In genomic region chr10:11164806-11165590, GRCh38 we compare ENCODE assay signal across 8 cellular contexts.
DNase-seq lines count a peak whose midpoint lies in the region; ATAC-seq and TF ChIP-seq lines count a peak whose summit lies in the region.

No MANE protein-coding gene starts in this region.

- H4K20me1 ChIP-seq in PC-3 (ENCODE audit: low read length), result no peaks in the 10 kb centered on the region

- H3K4me3 ChIP-seq in GM12865 (ENCODE audit: low read depth, low read length), result peak overlapping the region; percentile 94
- peak overlapping the region; percentile 78 for H3K4me3 ChIP-seq in right cardiac atrium (ENCODE audit: low read length)
- H3K4me3 ChIP-seq in rectal smooth muscle tissue (ENCODE audit: low read length), result peak overlapping the region; percentile 80
- no peak overlapping the region for H3K4me3 ChIP-seq in PC-3 (ENCODE audit: low read length)

- H3K4me1 ChIP-seq in right cardiac atrium (ENCODE audit: control insufficient read depth, insufficient read depth, low read length), result peaks cover 14% of the 10 kb centered on the region
- peaks cover 17% of the 10 kb centered on the region for H3K4me1 ChIP-seq in rectal smooth muscle tissue (ENCODE audit: control insufficient read depth, insufficient read depth, low read length)
- H3K4me1 ChIP-seq in PC-3 (ENCODE audit: insufficient read depth, low read length), result no peaks in the 10 kb centered on the region

- H3K9ac ChIP-seq in rectal smooth muscle tissue (ENCODE audit: low read length) (peak overlapping the region; percentile 58), PC-3 (ENCODE audit: low read length) (no peak overlapping the region)

- TF ChIP-seq CTCF in GM12865 (IDR thresholded peaks at IDR 0.05; ENCODE audit: insufficient read depth, low read depth, low read length, missing control alignments) (no peak), PC-3 (conservative IDR thresholded peaks at IDR 0.05; ENCODE audit: low read depth, low read length) (no peak)

- no peaks in the 10 kb centered on the region for H3K9me2 ChIP-seq in PC-3 (replicated peaks; ENCODE audit: low read length)

- intact Hi-C loops in right cardiac atrium (cut with DNase I) (loop anchor here in 2 of 4 donors (10.0 kb wide), 2 partner anchors 50 to 90 kb away; no protein-coding TSS in a partner anchor), PC-3 (cut with micrococcal nuclease) (no loop called here)

- H3K79me2 ChIP-seq in PC-3 (ENCODE audit: low read length), result no peaks in the 10 kb centered on the region

- under 1% methylated on average over 38 of the region's 38 CpGs for WGBS in right cardiac atrium

- no peaks in the 10 kb centered on the region for H3K9me3 ChIP-seq in right cardiac atrium (ENCODE audit: control insufficient read depth, low read length)
- no peaks in the 10 kb centered on the region for H3K9me3 ChIP-seq in PC-3 (ENCODE audit: low read length)

- no TSS peak for BruUV-seq in PC-3 (replicated peaks; lab: Mats Ljungman, UMichigan)

- peak overlapping the region; percentile 90 for H3K27ac ChIP-seq in right cardiac atrium (ENCODE audit: low read length)
- peak overlapping the region; percentile 72 for H3K27ac ChIP-seq in rectal smooth muscle tissue (ENCODE audit: low read depth, low read length)
- no peak overlapping the region for H3K27ac ChIP-seq in PC-3 (ENCODE audit: low read length)

- H3K27me3 ChIP-seq in right cardiac atrium (ENCODE audit: control insufficient read depth, insufficient read depth), result no peaks in the 10 kb centered on the region
- H3K27me3 ChIP-seq in rectal smooth muscle tissue (ENCODE audit: control insufficient read depth, insufficient read depth, low read length), result no peaks in the 10 kb centered on the region
- no peaks in the 10 kb centered on the region for H3K27me3 ChIP-seq in PC-3 (ENCODE audit: low read length)

- DNase-seq in GM12865 (ENCODE audit: low read depth), result peak; percentile 85
- DNase-seq in SKM-1 treated with dmso at 0.1 percent for 144 hours (lab: John Stamatoyannopoulos, UW; ENCODE audit: unreplicated experiment), result peak; percentile 47
- peak; percentile 33 for DNase-seq in amniotic epithelial cell (ENCODE audit: low read depth)
- DNase-seq in right cardiac atrium, result peak; percentile 63 to 89 (median 85)
- no peak for DNase-seq in DMS153 treated with DMSO at 0.1 percent for 48 hours (lab: John Stamatoyannopoulos, UW; ENCODE audit: unreplicated experiment)
- DNase-seq in PC-3, result no peak

- CTCF ChIA-PET in PC-3 (lab: Charles Lee), result no interaction called here

- POLR2A ChIA-PET in PC-3 (lab: Charles Lee; ENCODE audit: unreplicated experiment), result no interaction called here

- no peak overlapping the region for H2AFZ ChIP-seq in PC-3 (ENCODE audit: low read length)

- H3K36me3 ChIP-seq in rectal smooth muscle tissue (ENCODE audit: control insufficient read depth, insufficient read depth, low read length) (peaks cover 2% of the 10 kb centered on the region), PC-3 (ENCODE audit: low read depth, low read length) (no peaks in the 10 kb centered on the region)

- ATAC-seq in HG03135 (IDR thresholded peaks at IDR 0.05; ENCODE audit: unreplicated experiment), result peak; percentile 29
- peak; percentile 76 to 81 for ATAC-seq in right cardiac atrium
- ATAC-seq in PC-3, result no peak

- H3F3A ChIP-seq in PC-3 (ENCODE audit: low read length, unreplicated experiment), result no peaks in the 10 kb centered on the region

- H3K4me2 ChIP-seq in PC-3 (ENCODE audit: low read length), result no peak overlapping the region

Comparison
In these comparisons a context has a peak if more than half of its experiments do, and no peak if none do; other contexts are left out.
1. DNase-seq: peak in GM12865 (single experiment), SKM-1 treated with dmso at 0.1 percent for 144 hours (single experiment), amniotic epithelial cell (single experiment) and right cardiac atrium (3 of 3); none in DMS153 treated with DMSO at 0.1 percent for 48 hours (single experiment) and PC-3 (single experiment).